ENCODE assay signal across 18 cellular contexts in the genomic region with DNA sequence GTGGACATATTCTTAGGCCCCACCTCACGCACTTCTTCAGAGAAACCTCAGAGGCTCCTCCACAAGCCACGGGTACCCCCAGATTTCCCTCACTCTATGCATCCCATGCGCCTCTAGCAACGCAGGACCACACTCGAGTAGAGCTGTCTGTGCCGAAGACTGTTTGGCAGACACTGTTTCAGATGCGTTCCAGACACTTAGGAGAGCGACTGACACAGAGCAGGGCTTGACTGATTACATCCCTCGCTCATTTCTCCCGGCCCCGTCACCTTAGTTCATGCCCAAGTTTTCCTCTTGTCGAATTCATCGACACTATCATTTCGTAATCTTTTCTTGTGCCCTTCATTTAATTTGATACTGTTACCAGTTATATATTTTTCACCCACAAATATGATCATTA. TPM values are rescaled to one million over a fixed set of nuclear protein-coding genes. Genes with fewer than 3 reads are reported as not detected.
A peak's percentile ranks its signal among the peaks of the same experiment; 100 is the strongest.
DNase-seq lines count a peak whose midpoint lies in the region; ATAC-seq and TF ChIP-seq lines count a peak whose summit lies in the region.
"Had no signal": no experiment of that assay in that cellular context is flagged by ENCODE, and none has a peak within 500 bp of the region (broad histone marks: within the 10 kb centered on the region; RNA-seq: fewer than 3 reads in every experiment).

No MANE protein-coding gene starts in this region.

- H4K8ac ChIP-seq in trophoblast cell (ENCODE audit: low read depth, low read length): no peak overlapping the region

- peak overlapping the region; percentile 9 for H2BK120ac ChIP-seq in trophoblast cell (ENCODE audit: insufficient read depth, low read length, poor library complexity)

- peaks cover 0 to 9% (median 0%) of the 10 kb centered on the region in 9 donors for H3K36me3 ChIP-seq in heart right ventricle
- H3K36me3 ChIP-seq in trophoblast cell (ENCODE audit: control insufficient read depth in 1 of 2, insufficient read depth in 2 of 2, low read length in 2 of 2): no peaks in the 10 kb centered on the region
- no peaks in the 10 kb centered on the region for H3K36me3 ChIP-seq in suprapubic skin
- H3K36me3 ChIP-seq: BLaER1 treated with 17β-estradiol and CSF1 and Interleukin-3, amounts not matched to agents 10 nM and 100 nM had no signal

- DNase-seq in AG08395 (ENCODE audit: low spot score) (peak; percentile 12), SK-N-DZ (ENCODE audit: low spot score) (peak; percentile 8), heart right ventricle (peak in 1 of 2 donors; percentile 40), trophoblast cell (no peak), NCI-H128 (lab: John Stamatoyannopoulos, UW; ENCODE audit: unreplicated experiment) (no peak), NCI-H1048 (lab: John Stamatoyannopoulos, UW) (no peak), suprapubic skin (ENCODE audit: low spot score in 2 of 2) (no peak)
- DNase-seq: CD8-positive, alpha-beta memory T cell; DMS79 treated with DMSO at 0.1 percent for 48 hours; HCEC 1CT; MM.1S; NCI-H1092 treated with DMSO at 0.1 percent for 48 hours; NCI-H1694; NCI-H2081 treated with DMSO at 0.1 percent for 48 hours; NCI-H510A; NCI-H774; SHP77 treated with DMSO at 0.1 percent for 48 hours had no signal

- no peak overlapping the region for H3K23ac ChIP-seq in trophoblast cell (ENCODE audit: low read length)

- H2AK5ac ChIP-seq in trophoblast cell (ENCODE audit: low read length): no peak overlapping the region

- H4K12ac ChIP-seq in trophoblast cell (ENCODE audit: low read depth, low read length): no peak overlapping the region

- peak; percentile 51 to 81 (median 59) for ATAC-seq in heart right ventricle

- no peak for TF ChIP-seq EP300 in suprapubic skin (IDR thresholded peaks at IDR 0.05)

- H4K91ac ChIP-seq in trophoblast cell (ENCODE audit: low read depth, low read length): peak overlapping the region; percentile 38

- no peak overlapping the region for H3K4ac ChIP-seq in trophoblast cell (ENCODE audit: low read depth, low read length)

- no peaks in the 10 kb centered on the region for H3K27me3 ChIP-seq in heart right ventricle
- H3K27me3 ChIP-seq in trophoblast cell (ENCODE audit: insufficient read depth, low read length): no peaks in the 10 kb centered on the region
- no peaks in the 10 kb centered on the region for H3K27me3 ChIP-seq in suprapubic skin
- H3K27me3 ChIP-seq: BLaER1 treated with 17β-estradiol and CSF1 and Interleukin-3, amounts not matched to agents 10 nM and 100 nM had no signal

- intact Hi-C loops in heart right ventricle (cut with DNase I): loop anchor here in 2 of 10 donors (10.0 kb wide), 2 partner anchors 152 to 218 kb away; no protein-coding TSS in a partner anchor

- H3K18ac ChIP-seq in trophoblast cell (ENCODE audit: low read length): no peak overlapping the region

- 35 to 53% methylated on average over 14 of the region's 14 CpGs for WGBS in heart right ventricle, 2 donors
- no CpG with 5 or more reads among the region's 14 CpGs for WGBS in trophoblast cell (ENCODE audit: extremely low coverage, insufficient coverage, insufficient read length)
- WGBS in suprapubic skin: 49% methylated on average over 14 of the region's 14 CpGs

- H3K4me2 ChIP-seq in trophoblast cell (ENCODE audit: low read length): no peak overlapping the region
- H3K4me2 ChIP-seq: BLaER1 treated with 17β-estradiol and CSF1 and Interleukin-3, amounts not matched to agents 10 nM and 100 nM had no signal

- H3K4me3 ChIP-seq in heart right ventricle (peak overlapping the region in 3 of 10 donors; percentile 21 to 68 (median 23)), trophoblast cell (ENCODE audit: low read depth, low read length) (no peak overlapping the region), suprapubic skin (no peak overlapping the region)
- H3K4me3 ChIP-seq: BLaER1 treated with 17β-estradiol and CSF1 and Interleukin-3, amounts not matched to agents 10 nM and 100 nM had no signal

- H3K79me1 ChIP-seq in trophoblast cell (ENCODE audit: low read length): no peaks in the 10 kb centered on the region

- H2BK12ac ChIP-seq in trophoblast cell (ENCODE audit: low read length): peak overlapping the region; percentile 50

- no peaks in the 10 kb centered on the region for H3K79me2 ChIP-seq in trophoblast cell (ENCODE audit: control insufficient read depth, insufficient read depth, low read length, poor library complexity)

- H3K14ac ChIP-seq in trophoblast cell (ENCODE audit: low read length): no peak overlapping the region

- TF ChIP-seq CTCF in heart right ventricle (IDR thresholded peaks at IDR 0.05) (no peak), suprapubic skin (IDR thresholded peaks at IDR 0.05) (no peak)

- H3K9ac ChIP-seq in trophoblast cell (ENCODE audit: low read length): no peak overlapping the region
- H3K9ac ChIP-seq: BLaER1 treated with 17β-estradiol and CSF1 and Interleukin-3, amounts not matched to agents 10 nM and 100 nM had no signal

- H3K4me1 ChIP-seq in heart right ventricle (peaks cover 9 to 82% (median 51%) of the 10 kb centered on the region in 9 donors), trophoblast cell (ENCODE audit: control insufficient read depth in 1 of 2, insufficient read depth in 2 of 2, low read length in 2 of 2) (peaks cover 0 to 11% of the 10 kb centered on the region in 2 experiments), suprapubic skin (peaks cover 3% of the 10 kb centered on the region)

- H3K27ac ChIP-seq in heart right ventricle: peak overlapping the region in 9 of 10 donors; percentile 8 to 84 (median 39)
- H3K27ac ChIP-seq in trophoblast cell (ENCODE audit: low read depth, low read length): no peak overlapping the region
- no peak overlapping the region for H3K27ac ChIP-seq in suprapubic skin
- H3K27ac ChIP-seq: BLaER1 treated with 17β-estradiol and CSF1 and Interleukin-3, amounts not matched to agents 10 nM and 100 nM had no signal

- H2BK5ac ChIP-seq in trophoblast cell (ENCODE audit: low read depth, low read length, poor library complexity): no peak overlapping the region

- H3K9me3 ChIP-seq in heart right ventricle (no peaks in the 10 kb centered on the region), trophoblast cell (ENCODE audit: insufficient read depth, low read depth, low read length) (no peaks in the 10 kb centered on the region), suprapubic skin (no peaks in the 10 kb centered on the region)
- H3K9me3 ChIP-seq: BLaER1 treated with 17β-estradiol and CSF1 and Interleukin-3, amounts not matched to agents 10 nM and 100 nM had no signal

- H2AFZ ChIP-seq in trophoblast cell (ENCODE audit: insufficient read depth, low read length, poor library complexity): no peak overlapping the region

- no peak for TF ChIP-seq POLR2A in suprapubic skin (IDR thresholded peaks at IDR 0.05)

RNA-seq across cellular contexts. Expression of a gene that starts 15.0 kb away (rescaled TPM):
- polyA plus RNA-seq in SK-N-DZ (2014; cell fraction: cytosol; rRNA removed): not detected in 2 replicates
- polyA plus RNA-seq in SK-N-DZ (2014; cell fraction: nucleus; rRNA removed): not detected in 2 replicates
- total RNA-seq in heart right ventricle: 1,000 to 10,000 TPM in 8 of 10 donors, 100 to 1,000 TPM in 2; 975 to 3,169 (median 1,932) TPM
- 100 to 1,000 TPM; 175 to 259 TPM for polyA plus RNA-seq in heart right ventricle
- polyA plus RNA-seq in trophoblast cell (2013): 4.9 and 7.0 TPM in 2 replicates
- total RNA-seq in suprapubic skin: 10 to 100 TPM; 17.4 to 40.8 (median 21.9) TPM
- total RNA-seq: CD8-positive, alpha-beta memory T cell had no signal
- polyA plus RNA-seq: CD8-positive, alpha-beta memory T cell had no signal

Comparison
In these comparisons a context has a peak if more than half of its experiments do, and no peak if none do; other contexts are left out.
1. DNase-seq: peak in AG08395 (single experiment) and SK-N-DZ (single experiment); none in trophoblast cell (0 of 2), NCI-H128 (single experiment), NCI-H1048 (single experiment) and suprapubic skin (0 of 2).
2. H3K27ac ChIP-seq: peak in heart right ventricle (9 of 10); none in trophoblast cell (single experiment) and suprapubic skin (single experiment).
3. RNA of a gene that starts 15.0 kb away (total RNA-seq): 975 to 3,169 TPM in heart right ventricle; 17.4 to 40.8 TPM in suprapubic skin; every median in the first group is over 10 times any median in the second.